ENCODE assay signal across 27 cellular contexts in genomic region chr4:142556048-142556447, GRCh38.
DNase-seq lines count a peak whose midpoint lies in the region; ATAC-seq, FAIRE-seq and TF ChIP-seq lines count a peak whose summit lies in the region.
"Had no signal": no experiment of that assay in that cellular context is flagged by ENCODE, and none has a peak within 500 bp of the region (broad histone marks: within the 10 kb centered on the region; RNA-seq: fewer than 3 reads in every experiment).

No MANE protein-coding gene starts in this region.

- peaks cover 84% of the 10 kb centered on the region for H3K4me1 Mint-ChIP-seq in activated naive CD4-positive, alpha-beta T cell treated with anti-CD3 and anti-CD28 coated beads, Interleukin-2, amount 10 ng/mL, durations not matched to agents 7 days and 5 days

- H3K27ac ChIP-seq in Peyer's patch (peak overlapping the region in 3 of 4 donors; percentile 29 to 65 (median 33)), GM12878 (ENCODE audit: control insufficient read depth, insufficient read depth) (no peak overlapping the region)
- H3K27ac ChIP-seq: heart left ventricle, HL-60 had no signal

- H4K20me1 ChIP-seq in GM12878 (ENCODE audit: control insufficient read depth, insufficient read depth): no peaks in the 10 kb centered on the region

- H3K79me2 ChIP-seq in GM12878 (ENCODE audit: control insufficient read depth, insufficient read depth, low read length): no peaks in the 10 kb centered on the region

- RAD21 ChIA-PET in GM12878 (lab: Charles Lee; ENCODE audit: unreplicated experiment): interaction anchor here (0.8 to 5.3 kb wide), 3 partner anchors 14 to 205 kb away, joined by 3 to 47 read pairs (median 4); no protein-coding TSS in a partner anchor

- no TSS peak for BruUV-seq in GM12878 (replicated peaks; lab: Mats Ljungman, UMichigan)

- TF ChIP-seq RAD21 in GM12878 (IDR thresholded peaks at IDR 0.05; ENCODE audit: insufficient read depth, low read depth, low read length): no peak

- H3K27ac Mint-ChIP-seq in activated naive CD4-positive, alpha-beta T cell treated with anti-CD3 and anti-CD28 coated beads, Interleukin-2, amount 10 ng/mL, durations not matched to agents 7 days and 5 days: peak overlapping the region; percentile 86
- H3K27ac Mint-ChIP-seq: activated CD8-positive, alpha-beta memory T cell treated with anti-CD3 and anti-CD28 coated beads, Interleukin-2, amount 10 ng/mL, durations not matched to agents 7 days and 5 days; HFFc6; stimulated activated effector memory CD8-positive, alpha-beta T cell treated with anti-CD3 and anti-CD28 coated beads, Interleukin-12 subunit alpha, Interleukin-12 subunit beta, amount 100 ng/mL, for 72 hours had no signal

- 0 out of 3 replicates have a peak, but pooled peaks have one; percentile 3 for ATAC-seq in GM12878
- ATAC-seq in stimulated activated naive CD8-positive, alpha-beta T cell treated with anti-CD3 and anti-CD28 coated beads, Interleukin-15, Interleukin-2, amounts not matched to agents 100 U/mL and 50 U/mL, for 24 hours: peak; percentile 29
- ATAC-seq: activated CD8-positive, alpha-beta memory T cell treated with anti-CD3 and anti-CD28 coated beads, Interleukin-2, amount 10 ng/mL, durations not matched to agents 7 days and 5 days; Panc1; sciatic nerve; stimulated activated effector memory CD8-positive, alpha-beta T cell treated with anti-CD3 and anti-CD28 coated beads, Interleukin-12 subunit alpha, Interleukin-12 subunit beta, amount 100 ng/mL, for 72 hours had no signal

- H2AFZ ChIP-seq in GM12878 (ENCODE audit: control insufficient read depth, low read depth, low read length): no peak overlapping the region

- H3K4me3 ChIP-seq in Peyer's patch (no peak overlapping the region), GM12878 (no peak overlapping the region)
- H3K4me3 ChIP-seq: heart left ventricle had no signal

- TF ChIP-seq POLR2A in Peyer's patch (IDR thresholded peaks at IDR 0.05): no peak
- no peak for TF ChIP-seq POLR2A in GM12878 (IDR thresholded peaks at IDR 0.05; ENCODE audit: low read depth, low read length)

- POLR2A ChIA-PET in GM12878 (lab: Charles Lee): interaction anchor here (0.7 to 2.3 kb wide), 5 partner anchors 8 to 121 kb away, joined by 3 to 6 read pairs (median 3); no protein-coding TSS in a partner anchor

- peak overlapping the region; percentile 60 for H3K4me3 Mint-ChIP-seq in activated naive CD4-positive, alpha-beta T cell treated with anti-CD3 and anti-CD28 coated beads, Interleukin-2, amount 10 ng/mL, durations not matched to agents 7 days and 5 days
- H3K4me3 Mint-ChIP-seq: activated CD8-positive, alpha-beta memory T cell treated with anti-CD3 and anti-CD28 coated beads, Interleukin-2, amount 10 ng/mL, durations not matched to agents 7 days and 5 days; HFFc6; stimulated activated effector memory CD8-positive, alpha-beta T cell treated with anti-CD3 and anti-CD28 coated beads, Interleukin-12 subunit alpha, Interleukin-12 subunit beta, amount 100 ng/mL, for 72 hours had no signal

- TF ChIP-seq CTCF in Peyer's patch (IDR thresholded peaks at IDR 0.05) (no peak), GM12878 (IDR thresholded peaks at IDR 0.05 in 2 of 3, conservative IDR thresholded peaks at IDR 0.05 in 1 of 3; ENCODE audit: control insufficient read depth in 2 of 3, extremely low read depth in 1 of 3, insufficient read depth in 1 of 3, low read depth in 3 of 3, low read length in 3 of 3) (no peak)

- H3K4me1 ChIP-seq in Peyer's patch (peaks cover 0 to 4% (median 2%) of the 10 kb centered on the region in 4 donors), GM12878 (ENCODE audit: control insufficient read depth, insufficient read depth, low read length) (no peaks in the 10 kb centered on the region)

- no peak for DNase-seq in activated naive CD4-positive, alpha-beta T cell treated with anti-CD3 and anti-CD28 coated beads, Interleukin-2, amount 10 ng/mL, durations not matched to agents 7 days and 5 days
- DNase-seq in activated naive CD4-positive, alpha-beta T cell treated with anti-CD3 and anti-CD28 coated beads, Interleukin-2, amount 50 U/mL, for 16 hours: no peak
- peak in 1 of 3 donors; percentile 75 for DNase-seq in Peyer's patch
- no peak for DNase-seq in GM12878 (ENCODE audit: low read depth, low spot score)
- DNase-seq in stimulated activated naive CD8-positive, alpha-beta T cell treated with anti-CD3 and anti-CD28 coated beads, Interleukin-15, Interleukin-2, amounts not matched to agents 100 U/mL and 50 U/mL, for 24 hours: no peak
- no peak for DNase-seq in mesenteric fat pad (ENCODE audit: low spot score)
- DNase-seq in HCEC 1CT: no peak
- DNase-seq: activated CD8-positive, alpha-beta memory T cell treated with anti-CD3 and anti-CD28 coated beads, Interleukin-2, amount 10 ng/mL, durations not matched to agents 7 days and 5 days; activated effector memory CD4-positive, alpha-beta T cell treated with anti-CD3 and anti-CD28 coated beads, Interleukin-2, amount 50 U/mL, for 16 hours; amygdala; C1 segment of cervical spinal cord; effector CD8-positive, alpha-beta T cell; heart left ventricle; HFFc6; NCI-H1417 treated with DMSO at 0.1 percent for 48 hours; NCI-H2081; NCI-H226; NCI-H69; SHP77 treated with DMSO at 0.1 percent for 48 hours; stimulated activated CD4-positive, alpha-beta T cell treated with anti-CD3 and anti-CD28 coated beads, Interleukin-4, amount 100 ng/mL, for 24 hours had no signal

- SMC1A ChIA-PET in GM12878 (lab: Charles Lee; ENCODE audit: uncharacterized antibody, unreplicated experiment): interaction anchor here (1.4 to 10.3 kb wide), 7 partner anchors 13 to 203 kb away, joined by 3 to 115 read pairs (median 6); no protein-coding TSS in a partner anchor

- H3K27me3 ChIP-seq in Peyer's patch (no peaks in the 10 kb centered on the region), GM12878 (replicated peaks in 1 of 2; ENCODE audit: control insufficient read depth in 2 of 2, insufficient read depth in 2 of 2, low read length in 1 of 2) (no peaks in the 10 kb centered on the region)
- H3K27me3 ChIP-seq: heart left ventricle had no signal

- H3K9me3 Mint-ChIP-seq in activated naive CD4-positive, alpha-beta T cell treated with anti-CD3 and anti-CD28 coated beads, Interleukin-2, amount 10 ng/mL, durations not matched to agents 7 days and 5 days: no peaks in the 10 kb centered on the region
- H3K9me3 Mint-ChIP-seq: HFFc6; stimulated activated effector memory CD8-positive, alpha-beta T cell treated with anti-CD3 and anti-CD28 coated beads, Interleukin-12 subunit alpha, Interleukin-12 subunit beta, amount 100 ng/mL, for 72 hours had no signal

- no peak for FAIRE-seq in GM12878 (lab: Jason Lieb, UNC)
- FAIRE-seq: colon, D721Med, urothelium cell line had no signal

- CTCF ChIA-PET in activated naive CD4-positive, alpha-beta T cell treated with anti-CD3 and anti-CD28 coated beads, Interleukin-2, amount 10 ng/mL, durations not matched to agents 7 days and 5 days (lab: Charles Lee): interaction anchor here (2.4 to 6.4 kb wide), 2 partner anchors 12 to 202 kb away, joined by 8 to 42 read pairs; no protein-coding TSS in a partner anchor
- CTCF ChIA-PET in GM12878 (lab: Yijun Ruan, JAX): interaction anchor here (0.6 to 2.1 kb wide), 7 partner anchors 11 to 201 kb away, joined by 3 to 8 read pairs (median 4); no protein-coding TSS in a partner anchor

- 0% methylated on average over 1 of the region's 1 CpG for WGBS in GM12878 (ENCODE audit: insufficient coverage, insufficient replicate concordance, low lambda C conversion rate, missing lambda C conversion rate)

- intact Hi-C loops in GM12878 (cut with micrococcal nuclease; ENCODE audit: unreplicated experiment): no loop called here

- no peaks in the 10 kb centered on the region for H3K27me3 Mint-ChIP-seq in activated naive CD4-positive, alpha-beta T cell treated with anti-CD3 and anti-CD28 coated beads, Interleukin-2, amount 10 ng/mL, durations not matched to agents 7 days and 5 days
- H3K27me3 Mint-ChIP-seq: activated CD8-positive, alpha-beta memory T cell treated with anti-CD3 and anti-CD28 coated beads, Interleukin-2, amount 10 ng/mL, durations not matched to agents 7 days and 5 days had no signal

- no peak overlapping the region for H3K4me2 ChIP-seq in GM12878 (ENCODE audit: control insufficient read depth, insufficient read depth)

- H3K9me3 ChIP-seq in Peyer's patch: no peaks in the 10 kb centered on the region
- H3K9me3 ChIP-seq in GM12878 (replicated peaks; ENCODE audit: control insufficient read depth, insufficient read depth, low read length): no peaks in the 10 kb centered on the region
- H3K9me3 ChIP-seq: heart left ventricle had no signal

- in situ Hi-C loops in GM12878 (cut with MboI): no loop called here

- no peaks in the 10 kb centered on the region for H3K36me3 ChIP-seq in Peyer's patch
- no peaks in the 10 kb centered on the region for H3K36me3 ChIP-seq in GM12878 (ENCODE audit: control insufficient read depth in 2 of 2, insufficient read depth in 2 of 2, low read length in 1 of 2)
- H3K36me3 ChIP-seq: heart left ventricle had no signal

- H3K36me3 Mint-ChIP-seq in activated naive CD4-positive, alpha-beta T cell treated with anti-CD3 and anti-CD28 coated beads, Interleukin-2, amount 10 ng/mL, durations not matched to agents 7 days and 5 days: peaks cover 3% of the 10 kb centered on the region
- H3K36me3 Mint-ChIP-seq: activated CD8-positive, alpha-beta memory T cell treated with anti-CD3 and anti-CD28 coated beads, Interleukin-2, amount 10 ng/mL, durations not matched to agents 7 days and 5 days; stimulated activated effector memory CD8-positive, alpha-beta T cell treated with anti-CD3 and anti-CD28 coated beads, Interleukin-12 subunit alpha, Interleukin-12 subunit beta, amount 100 ng/mL, for 72 hours had no signal

- H3K9ac ChIP-seq in GM12878 (ENCODE audit: control insufficient read depth, insufficient read depth, low read length): no peak overlapping the region

- no peak for TF ChIP-seq EP300 in GM12878 (IDR thresholded peaks at IDR 0.05; ENCODE audit: borderline replicate concordance in 1 of 2, control insufficient read depth in 1 of 2, low read depth in 2 of 2, low read length in 2 of 2)
